Comparison of ENCODE assay signal across 8 cellular contexts in genomic region chr13:59906413-59907027, GRCh38.
DNase-seq lines count a peak whose midpoint lies in the region; ATAC-seq, FAIRE-seq and TF ChIP-seq lines count a peak whose summit lies in the region.

No MANE protein-coding gene starts in this region.

- no peaks in the 10 kb centered on the region for H3K9me3 Mint-ChIP-seq in activated CD4-positive, alpha-beta T cell treated with anti-CD3 and anti-CD28 coated beads for 36 hours (ENCODE audit: low read depth)
- no peaks in the 10 kb centered on the region for H3K9me3 Mint-ChIP-seq in activated T-helper 2 cell treated with anti-CD3 and anti-CD28 coated beads, Interferon-gamma antibody, Interleukin-2, Interleukin-4, amounts not matched to agents 10 μg/mL and 5 μg/mL and 100 μg/mL, durations not matched to agents 14 hours and 24 hours and 36 hours

- H2BK5ac ChIP-seq in H1 (ENCODE audit: low read depth, low read length) = no peak overlapping the region

- CTCF ChIA-PET in H1 (lab: Charles Lee; ENCODE audit: partially characterized antibody) = interaction anchor here (0.5 to 3.9 kb wide), 28 partner anchors 9 to 466 kb away, joined by 3 to 21 read pairs (median 4); no protein-coding TSS in a partner anchor
- CTCF ChIA-PET in activated CD4-positive, alpha-beta T cell treated with anti-CD3 and anti-CD28 coated beads for 36 hours (lab: Charles Lee) = interaction anchor here (0.7 to 1.5 kb wide), 2 partner anchors 18 to 525 kb away, joined by 3 read pairs; no protein-coding TSS in a partner anchor

- no peak overlapping the region for H3K4me2 ChIP-seq in H1 (ENCODE audit: insufficient read depth in 1 of 2, low read depth in 2 of 2, low read length in 2 of 2)
- no peak overlapping the region for H3K4me2 ChIP-seq in osteoblast (ENCODE audit: insufficient read depth, low read length)

- H3K27ac Mint-ChIP-seq in activated CD4-positive, alpha-beta T cell treated with anti-CD3 and anti-CD28 coated beads for 36 hours = no peak overlapping the region
- no peak overlapping the region for H3K27ac Mint-ChIP-seq in activated T-helper 2 cell treated with anti-CD3 and anti-CD28 coated beads, Interferon-gamma antibody, Interleukin-2, Interleukin-4, amounts not matched to agents 10 μg/mL and 5 μg/mL and 100 μg/mL, durations not matched to agents 14 hours and 24 hours and 36 hours

- peak; percentile 77 to 79 for TF ChIP-seq RAD21 in H1 (IDR thresholded peaks at IDR 0.05 in 1 of 2, conservative IDR thresholded peaks at IDR 0.05 in 1 of 2; ENCODE audit: low read depth in 2 of 2, low read length in 2 of 2)

- H4K91ac ChIP-seq in H1 (replicated peaks; ENCODE audit: insufficient read length, low read length) = no peak overlapping the region

- H2BK20ac ChIP-seq in H1 (ENCODE audit: low read length) = no peak overlapping the region

- no peak for TF ChIP-seq POLR2A in H1 (IDR thresholded peaks at IDR 0.05; ENCODE audit: control extremely low read depth in 1 of 2, low read depth in 2 of 2, low read length in 2 of 2)

- H3K18ac ChIP-seq in H1 (ENCODE audit: extremely low read depth, low read length) = no peak overlapping the region

- no peak overlapping the region for H3K4ac ChIP-seq in H1 (replicated peaks; ENCODE audit: insufficient read length, low read depth, low read length)

- no peak for ATAC-seq in activated CD4-positive, alpha-beta T cell treated with anti-CD3 and anti-CD28 coated beads for 36 hours

- no peak overlapping the region for H3K9ac ChIP-seq in H1 (replicated peaks in 1 of 4; ENCODE audit: extremely low read depth in 1 of 4, low read depth in 3 of 4, low read length in 3 of 4)

- no peaks in the 10 kb centered on the region for H3K36me3 Mint-ChIP-seq in activated CD4-positive, alpha-beta T cell treated with anti-CD3 and anti-CD28 coated beads for 36 hours (ENCODE audit: low read depth)
- peaks cover 10% of the 10 kb centered on the region for H3K36me3 Mint-ChIP-seq in activated T-helper 2 cell treated with anti-CD3 and anti-CD28 coated beads, Interferon-gamma antibody, Interleukin-2, Interleukin-4, amounts not matched to agents 10 μg/mL and 5 μg/mL and 100 μg/mL, durations not matched to agents 14 hours and 24 hours and 36 hours (ENCODE audit: low read depth)

- 68% methylated on average over 6 of the region's 6 CpGs; no CpG with 5 or more reads in 1 of the 2 experiments for WGBS in H1 (ENCODE audit: extremely low coverage in 1 of 2, insufficient coverage in 1 of 2, insufficient read length in 1 of 2, insufficient replicate concordance in 2 of 2, low coverage in 1 of 2, low lambda C conversion rate in 2 of 2, missing lambda C conversion rate in 1 of 2), 2 experiments

- H3K36me3 ChIP-seq in H1 (ENCODE audit: control insufficient read depth in 2 of 4, insufficient read depth in 4 of 4, low read length in 3 of 4) = no peaks in the 10 kb centered on the region
- no peaks in the 10 kb centered on the region for H3K36me3 ChIP-seq in osteoblast (ENCODE audit: insufficient read depth, low read length)

- no peaks in the 10 kb centered on the region for H3K79me1 ChIP-seq in H1 (ENCODE audit: low read depth, low read length)

- intact Hi-C loops in activated CD4-positive, alpha-beta T cell treated with anti-CD3 and anti-CD28 coated beads for 36 hours (cut with DNase I, micrococcal nuclease) = loop anchor here in 1 of 2 experiments (5.0 kb wide), 1 partner anchor 224 kb away; no protein-coding TSS in a partner anchor
- intact Hi-C loops in activated T-helper 2 cell treated with anti-CD3 and anti-CD28 coated beads, Interferon-gamma antibody, Interleukin-2, Interleukin-4, amounts not matched to agents 10 μg/mL and 5 μg/mL and 100 μg/mL, durations not matched to agents 14 hours and 24 hours and 36 hours (cut with micrococcal nuclease) = loop anchor here (5.0 kb wide), 2 partner anchors 224 to 514 kb away; no protein-coding TSS in a partner anchor

- no peak overlapping the region for H3K23ac ChIP-seq in H1 (ENCODE audit: insufficient read length)

- H3K27me3 Mint-ChIP-seq in activated CD4-positive, alpha-beta T cell treated with anti-CD3 and anti-CD28 coated beads for 36 hours = no peaks in the 10 kb centered on the region
- H3K27me3 Mint-ChIP-seq in activated T-helper 2 cell treated with anti-CD3 and anti-CD28 coated beads, Interferon-gamma antibody, Interleukin-2, Interleukin-4, amounts not matched to agents 10 μg/mL and 5 μg/mL and 100 μg/mL, durations not matched to agents 14 hours and 24 hours and 36 hours (ENCODE audit: low read depth) = no peaks in the 10 kb centered on the region

- no peak overlapping the region for H3K14ac ChIP-seq in H1 (ENCODE audit: insufficient read length)

- peak; percentile 7 for FAIRE-seq in H1 (lab: Jason Lieb, UNC)

- POLR2A ChIA-PET in H1 (lab: Charles Lee; ENCODE audit: partially characterized antibody) = no interaction called here
- POLR2A ChIA-PET in activated CD4-positive, alpha-beta T cell treated with anti-CD3 and anti-CD28 coated beads for 36 hours (lab: Charles Lee) = no interaction called here

- no peak overlapping the region for H2BK15ac ChIP-seq in H1 (ENCODE audit: low read length)

- no peaks in the 10 kb centered on the region for H4K20me1 ChIP-seq in H1 (replicated peaks in 1 of 2; ENCODE audit: control insufficient read depth in 1 of 2, insufficient read depth in 2 of 2, low read length in 2 of 2)
- H4K20me1 ChIP-seq in osteoblast (ENCODE audit: insufficient read depth, low read length) = no peaks in the 10 kb centered on the region

- no peak overlapping the region for H2BK12ac ChIP-seq in H1 (ENCODE audit: low read depth, low read length)

- H3K79me2 ChIP-seq in H1 (ENCODE audit: control insufficient read depth in 1 of 2, insufficient read depth in 2 of 2, low read length in 2 of 2) (no peaks in the 10 kb centered on the region), osteoblast (ENCODE audit: insufficient read depth, low read length) (no peaks in the 10 kb centered on the region)

- no peaks in the 10 kb centered on the region for H3K23me2 ChIP-seq in H1 (ENCODE audit: low read depth, low read length)

- no peaks in the 10 kb centered on the region for H3K4me1 Mint-ChIP-seq in activated CD4-positive, alpha-beta T cell treated with anti-CD3 and anti-CD28 coated beads for 36 hours
- peaks cover 3% of the 10 kb centered on the region for H3K4me1 Mint-ChIP-seq in activated T-helper 2 cell treated with anti-CD3 and anti-CD28 coated beads, Interferon-gamma antibody, Interleukin-2, Interleukin-4, amounts not matched to agents 10 μg/mL and 5 μg/mL and 100 μg/mL, durations not matched to agents 14 hours and 24 hours and 36 hours (ENCODE audit: low read depth)

- DNase-seq in NCI-H510A treated with DMSO at 0.1 percent for 48 hours (lab: John Stamatoyannopoulos, UW) (peak; percentile 0), NCI-H510A (lab: John Stamatoyannopoulos, UW) (no peak), NCI-H2196 (lab: John Stamatoyannopoulos, UW; ENCODE audit: unreplicated experiment) (peak; percentile 2), H1 (ENCODE audit: low read depth in 1 of 2, low spot score in 2 of 2) (no peak), osteoblast (ENCODE audit: insufficient read length, low spot score, missing footprints) (peak; percentile 52), NCI-H187 (lab: John Stamatoyannopoulos, UW) (no peak)
- DNase-seq in activated CD4-positive, alpha-beta T cell treated with anti-CD3 and anti-CD28 coated beads for 36 hours = no peak
- no peak for DNase-seq in activated T-helper 2 cell treated with anti-CD3 and anti-CD28 coated beads, Interferon-gamma antibody, Interleukin-2, Interleukin-4, amounts not matched to agents 10 μg/mL and 5 μg/mL and 100 μg/mL, durations not matched to agents 14 hours and 24 hours and 36 hours (ENCODE audit: low spot score)

- H3K27ac ChIP-seq in H1 (ENCODE audit: low read depth, low read length) (no peak overlapping the region), osteoblast (ENCODE audit: low read depth, low read length) (no peak overlapping the region)

- no peak overlapping the region for H3K4me3 ChIP-seq in H1 (ENCODE audit: extremely low read depth in 1 of 4, insufficient read depth in 2 of 4, low read depth in 3 of 4, low read length in 4 of 4)
- H3K4me3 ChIP-seq in osteoblast (ENCODE audit: insufficient read depth, low read length) = no peak overlapping the region

- H3K27me3 ChIP-seq in H1 (replicated peaks in 1 of 4; ENCODE audit: control insufficient read depth in 3 of 4, extremely low read depth in 1 of 4, insufficient read depth in 3 of 4, low read length in 3 of 4) = no peaks in the 10 kb centered on the region
- no peaks in the 10 kb centered on the region for H3K27me3 ChIP-seq in osteoblast (ENCODE audit: insufficient read depth, low read length)

- no peak overlapping the region for H2AFZ ChIP-seq in H1 (ENCODE audit: low read length)
- H2AFZ ChIP-seq in osteoblast (ENCODE audit: low read length) = peak overlapping the region; percentile 44

- TF ChIP-seq EP300 in H1 (IDR thresholded peaks at IDR 0.05; ENCODE audit: borderline replicate concordance in 1 of 2, low read depth in 2 of 2, low read length in 2 of 2) = no peak

- no peak overlapping the region for H2BK120ac ChIP-seq in H1 (replicated peaks; ENCODE audit: low read depth, low read length)

- H4K8ac ChIP-seq in H1 (ENCODE audit: extremely low read depth, insufficient read depth, low read length) = no peak overlapping the region

- H4K5ac ChIP-seq in H1 (ENCODE audit: insufficient read length, low read depth, low read length) = no peak overlapping the region

- H3K9me3 ChIP-seq in H1 (ENCODE audit: insufficient read depth in 2 of 2, low read depth in 1 of 2, low read length in 1 of 2) (no peaks in the 10 kb centered on the region), osteoblast (ENCODE audit: low read depth, low read length) (no peaks in the 10 kb centered on the region)

- no peak overlapping the region for H3K4me3 Mint-ChIP-seq in activated CD4-positive, alpha-beta T cell treated with anti-CD3 and anti-CD28 coated beads for 36 hours
- no peak overlapping the region for H3K4me3 Mint-ChIP-seq in activated T-helper 2 cell treated with anti-CD3 and anti-CD28 coated beads, Interferon-gamma antibody, Interleukin-2, Interleukin-4, amounts not matched to agents 10 μg/mL and 5 μg/mL and 100 μg/mL, durations not matched to agents 14 hours and 24 hours and 36 hours (ENCODE audit: low read depth)

- TF ChIP-seq CTCF in H1 (IDR thresholded peaks at IDR 0.05; ENCODE audit: control extremely low read depth in 1 of 3, insufficient read depth in 1 of 3, low read depth in 1 of 3, low read length in 3 of 3) = peak in 2 of 3 experiments; percentile 52 to 54; a peak in 3 of 4 replicates
- TF ChIP-seq CTCF in osteoblast (IDR thresholded peaks at IDR 0.05; ENCODE audit: extremely low read depth, low read depth, low read length) = peak; percentile 69

- H2AK5ac ChIP-seq in H1 (ENCODE audit: low read depth, low read length) = no peak overlapping the region

- H3K4me1 ChIP-seq in H1 (replicated peaks in 1 of 4; ENCODE audit: control insufficient read depth in 3 of 4, insufficient read depth in 4 of 4, low read length in 3 of 4) (no peaks in the 10 kb centered on the region), osteoblast (ENCODE audit: insufficient read depth, low read length) (no peaks in the 10 kb centered on the region)

- H3K56ac ChIP-seq in H1 (replicated peaks; ENCODE audit: insufficient read length, low read depth, low read length) = no peak overlapping the region

TF ChIP-seq in H1, 55 proteins besides CTCF, POLR2A, EP300 and RAD21 (continues in another document):
- TF ChIP-seq POU5F1 (IDR thresholded peaks at IDR 0.05; ENCODE audit: low read depth, low read length) (no peak), EGR1 (IDR thresholded peaks at IDR 0.05; ENCODE audit: borderline replicate concordance, low read depth, low read length) (no peak), SIRT6 (IDR thresholded peaks at IDR 0.05; ENCODE audit: low read length) (no peak)

Comparison
In these comparisons a context has a peak if more than half of its experiments do, and no peak if none do; other contexts are left out.
1. DNase-seq: peak in NCI-H510A treated with DMSO at 0.1 percent for 48 hours (single experiment), NCI-H2196 (single experiment) and osteoblast (single experiment); none in NCI-H510A (single experiment), H1 (0 of 2), activated CD4-positive, alpha-beta T cell treated with anti-CD3 and anti-CD28 coated beads for 36 hours (single experiment), NCI-H187 (0 of 2) and activated T-helper 2 cell treated with anti-CD3 and anti-CD28 coated beads, Interferon-gamma antibody, Interleukin-2, Interleukin-4, amounts not matched to agents 10 μg/mL and 5 μg/mL and 100 μg/mL, durations not matched to agents 14 hours and 24 hours and 36 hours (single experiment).